Comparison of ENCODE assay signal across 2 cellular contexts in the genomic region with DNA sequence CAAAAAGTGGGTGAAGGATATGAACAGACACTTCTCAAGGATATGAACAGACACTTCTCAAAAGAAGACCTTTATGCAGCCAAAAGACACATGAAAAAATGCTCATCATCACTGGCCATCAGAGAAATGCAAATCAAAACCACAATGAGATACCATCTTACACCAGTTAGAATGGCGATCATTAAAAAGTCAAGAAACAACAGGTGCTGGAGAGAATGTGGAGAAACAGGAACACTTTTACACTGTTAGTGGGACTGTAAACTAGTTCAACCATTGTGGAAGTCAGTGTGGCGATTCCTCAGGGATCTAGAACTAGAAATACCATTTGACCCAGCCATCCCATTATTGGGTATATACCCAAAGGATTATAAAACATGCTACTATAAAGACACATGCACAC.
TF ChIP-seq lines count a peak whose summit lies in the region.
"Not testable (repeated sequence)": the region's sequence is repeated elsewhere in the genome, so short reads cannot be mapped to it uniquely, and the experiment has no call there.

No MANE protein-coding gene starts in this region.

- POLR2A ChIA-PET in HEK293 (lab: Yijun Ruan, JAX) = not testable (repeated sequence)

- H3K4me3 ChIP-seq in HEK293 (ENCODE audit: low read depth, low read length) = not testable (repeated sequence)

- not testable (repeated sequence) for H3K4me1 ChIP-seq in HEK293 (ENCODE audit: control insufficient read depth, insufficient read depth, low read length)

- TF ChIP-seq CTCF in HEK293 (tag by site-specific recombination; IDR thresholded peaks at IDR 0.05); VCaP (conservative IDR thresholded peaks at IDR 0.05): not testable (repeated sequence)

- H3K27ac ChIP-seq in HEK293 (ENCODE audit: extremely low read depth, low read depth, low read length) = not testable (repeated sequence)
- H3K27ac ChIP-seq in VCaP = peak overlapping the region; percentile 89

- not testable (repeated sequence) for H3K36me3 ChIP-seq in HEK293 (ENCODE audit: control insufficient read depth in 2 of 2, insufficient read depth in 1 of 2, low read length in 2 of 2)

- CTCF ChIA-PET in HEK293 (lab: Yijun Ruan, JAX) = not testable (repeated sequence)

- H3K9me3 ChIP-seq in HEK293 (ENCODE audit: control insufficient read depth, insufficient read depth, low read depth, low read length) = not testable (repeated sequence)

TF ChIP-seq in HEK293, 187 proteins besides CTCF, POLR2A, EP300 and RAD21:
- peak; percentile 91 for TF ChIP-seq ZNF184 (tag by site-specific recombination; IDR thresholded peaks at IDR 0.05)
TF ChIP-seq in HEK293: peak in this region for 1; not testable (repeated sequence) for 186.
